ENCODE assay signal across 10 cellular contexts in the genomic region with DNA sequence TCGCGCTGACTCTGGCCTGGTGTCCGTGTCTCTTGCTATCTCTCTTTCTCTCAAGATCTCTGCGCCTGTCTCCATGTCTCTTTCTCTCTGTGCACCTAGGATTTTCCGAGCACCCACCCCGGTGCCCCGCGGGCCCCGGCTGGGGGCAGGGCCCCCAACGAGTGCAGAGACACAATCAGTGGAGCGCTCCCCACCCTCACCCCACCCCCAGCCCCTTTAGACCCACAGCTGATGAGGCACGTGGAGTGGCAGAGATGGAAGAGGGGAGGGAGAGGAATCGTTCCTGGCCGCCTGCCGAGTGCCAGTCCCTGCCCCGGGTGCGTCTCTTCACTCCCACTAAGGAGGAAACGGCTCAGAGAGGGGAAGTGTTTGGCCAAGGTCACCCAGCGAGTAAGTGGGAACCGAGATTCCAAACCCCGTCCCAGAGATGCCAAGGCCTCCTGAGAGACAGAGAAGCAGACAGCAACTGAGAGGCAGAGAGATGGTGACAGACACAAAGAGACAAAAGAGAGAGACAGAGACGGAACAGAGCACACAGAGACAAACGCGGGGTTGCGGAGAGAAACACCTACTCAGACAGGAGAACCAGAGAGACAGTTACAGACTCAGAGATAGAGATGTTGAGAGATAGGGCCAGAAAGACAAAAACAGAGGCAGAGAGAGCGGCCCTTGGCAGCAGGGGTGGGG. TPM values are rescaled to one million over a fixed set of nuclear protein-coding genes. Genes with fewer than 3 reads are reported as not detected.
A peak's percentile ranks its signal among the peaks of the same experiment; 100 is the strongest.
DNase-seq lines count a peak whose midpoint lies in the region; ATAC-seq, FAIRE-seq and TF ChIP-seq lines count a peak whose summit lies in the region.
"Had no signal": no experiment of that assay in that cellular context is flagged by ENCODE, and none has a peak within 500 bp of the region (broad histone marks: within the 10 kb centered on the region; RNA-seq: fewer than 3 reads in every experiment).

No MANE protein-coding gene starts in this region.

- peak; percentile 82; the same call in 1 of the 2 replicates for TF ChIP-seq POLR2A in H54 (IDR thresholded peaks at IDR 0.05; ENCODE audit: low read depth, low read length)

- H3K4me3 ChIP-seq in fibroblast of villous mesenchyme (ENCODE audit: low read depth, low read length) = peak overlapping the region; percentile 58

- no peaks in the 10 kb centered on the region for H3K27me3 Mint-ChIP-seq in activated T-cell treated with anti-CD3 and anti-CD28 coated beads, Interleukin-2, amount 50 U/mL, for 24 hours
- H3K27me3 Mint-ChIP-seq in nephron progenitor cell (ENCODE audit: low read depth, poor library complexity) = peaks cover 82% of the 10 kb centered on the region

- peaks cover 58% of the 10 kb centered on the region for H3K4me1 Mint-ChIP-seq in activated T-cell treated with anti-CD3 and anti-CD28 coated beads, Interleukin-2, amount 50 U/mL, for 24 hours (ENCODE audit: low read depth)
- peaks cover 33% of the 10 kb centered on the region for H3K4me1 Mint-ChIP-seq in nephron progenitor cell

- FAIRE-seq in H54 (lab: Jason Lieb, UNC) = no peak

- H3K27ac Mint-ChIP-seq in activated T-cell treated with anti-CD3 and anti-CD28 coated beads, Interleukin-2, amount 50 U/mL, for 24 hours = peak overlapping the region; percentile 97
- H3K27ac Mint-ChIP-seq in nephron progenitor cell = no peak overlapping the region

- DNase-seq in COLO829 (ENCODE audit: low spot score) (peak; percentile 52), H54 (ENCODE audit: insufficient read length, low spot score) (no peak), NCI-H226 (peak; percentile 81), fibroblast of villous mesenchyme (ENCODE audit: low read depth) (peak; percentile 77), nephron progenitor cell (no peak), DMS114 treated with DMSO at 0.1 percent for 48 hours (lab: John Stamatoyannopoulos, UW; ENCODE audit: unreplicated experiment) (no peak)
- DNase-seq in activated T-cell treated with anti-CD3 and anti-CD28 coated beads, Interleukin-2, amount 50 U/mL, for 24 hours = peak; percentile 78

- ATAC-seq in HG02973 (IDR thresholded peaks at IDR 0.05; ENCODE audit: unreplicated experiment) = no peak

- H3K9me3 Mint-ChIP-seq in activated T-cell treated with anti-CD3 and anti-CD28 coated beads, Interleukin-2, amount 50 U/mL, for 24 hours = no peaks in the 10 kb centered on the region
- no peaks in the 10 kb centered on the region for H3K9me3 Mint-ChIP-seq in nephron progenitor cell

- TF ChIP-seq CTCF in fibroblast of villous mesenchyme (IDR thresholded peaks at IDR 0.05; ENCODE audit: insufficient read depth, low read depth, low read length) = no peak
- no peak for TF ChIP-seq CTCF in nephron progenitor cell (IDR thresholded peaks at IDR 0.05)

- peak overlapping the region; percentile 86 for H3K4me3 Mint-ChIP-seq in activated T-cell treated with anti-CD3 and anti-CD28 coated beads, Interleukin-2, amount 50 U/mL, for 24 hours
- H3K4me3 Mint-ChIP-seq in nephron progenitor cell = peak overlapping the region; percentile 93

- peaks cover 44% of the 10 kb centered on the region for H3K36me3 Mint-ChIP-seq in activated T-cell treated with anti-CD3 and anti-CD28 coated beads, Interleukin-2, amount 50 U/mL, for 24 hours (ENCODE audit: low read depth)
- H3K36me3 Mint-ChIP-seq in nephron progenitor cell (ENCODE audit: low read depth) = no peaks in the 10 kb centered on the region

RNA-seq across cellular contexts. Expression of a gene that starts 0.6 kb away (rescaled TPM):
- 8.6 and 10.0 TPM in 2 replicates for total RNA-seq in fibroblast of villous mesenchyme

RNA-seq across cellular contexts. Expression of a gene that starts 29.8 kb away (rescaled TPM):
- under 0.01 TPM in 2 replicates for total RNA-seq in fibroblast of villous mesenchyme
- total RNA-seq: T-helper 1 cell treated with Interleukin-12 subunit alpha and Interleukin-12 subunit beta and Interleukin-4 antibody, amounts not matched to agents 30 ng/mL and 1 ng/mL, for 36 hours; temporal lobe had no signal

RNA-seq across cellular contexts. Expression of a gene that starts 48.9 kb away (rescaled TPM):
- under 0.01 and 0.32 TPM in 2 replicates for total RNA-seq in fibroblast of villous mesenchyme
- total RNA-seq: T-helper 1 cell treated with Interleukin-12 subunit alpha and Interleukin-12 subunit beta and Interleukin-4 antibody, amounts not matched to agents 30 ng/mL and 1 ng/mL, for 36 hours; temporal lobe had no signal

Comparison
In these comparisons a context has a peak if more than half of its experiments do, and no peak if none do; other contexts are left out.
1. DNase-seq: peak in COLO829 (single experiment), NCI-H226 (single experiment), activated T-cell treated with anti-CD3 and anti-CD28 coated beads, Interleukin-2, amount 50 U/mL, for 24 hours (single experiment) and fibroblast of villous mesenchyme (single experiment); none in H54 (single experiment), nephron progenitor cell (single experiment) and DMS114 treated with DMSO at 0.1 percent for 48 hours (single experiment).